In genomic region chr10:59362184-59362966, GRCh38 we compare ENCODE assay signal across 8 cellular contexts. TPM values are rescaled to one million over a fixed set of nuclear protein-coding genes. Genes with fewer than 3 reads are reported as not detected.
A peak's percentile ranks its signal among the peaks of the same experiment; 100 is the strongest.
DNase-seq lines count a peak whose midpoint lies in the region; ATAC-seq and TF ChIP-seq lines count a peak whose summit lies in the region.

Gene FAM13C, minus strand, starts transcription at chr10:59362549. Its CDS starts 89 bp downstream, at chr10:59362460.

- H3K27ac ChIP-seq in breast epithelium, result peak within 1 kb of the TSS; percentile 77 to 84

- no peak for TF ChIP-seq POLR2A in breast epithelium (IDR thresholded peaks at IDR 0.05)

- no peak for TF ChIP-seq CTCF in breast epithelium (IDR thresholded peaks at IDR 0.05)

- no peaks in the 10 kb centered on the region for H3K4me1 ChIP-seq in breast epithelium

- ATAC-seq in HG02798 (IDR thresholded peaks at IDR 0.05; ENCODE audit: poor library complexity, unreplicated experiment), result peak; percentile 69
- no peak for ATAC-seq in GM18873 (IDR thresholded peaks at IDR 0.05; ENCODE audit: low FRiP score, unreplicated experiment)

- no peaks in the 10 kb centered on the region for H3K36me3 ChIP-seq in breast epithelium

- no peaks in the 10 kb centered on the region for H3K9me3 ChIP-seq in breast epithelium

- H3K4me3 ChIP-seq in breast epithelium (peak within 1 kb of the TSS; percentile 60 to 75 (median 62)), skeletal muscle cell (ENCODE audit: low read depth, low read length) (peak within 1 kb of the TSS; percentile 55)

- intact Hi-C loops in breast epithelium (cut with DNase I; ENCODE audit: low total_unique reads), result no loop called here

- H3K27me3 ChIP-seq in breast epithelium, result no peaks in the 10 kb centered on the region

- peak; percentile 29 for DNase-seq in DMS 273 treated with DMSO at 0.1 percent for 48 hours (lab: John Stamatoyannopoulos, UW)
- DNase-seq in NCI-H82 (lab: John Stamatoyannopoulos, UW), result peak; percentile 77
- DNase-seq in breast epithelium (ENCODE audit: low spot score in 2 of 2), result peak; percentile 49 to 68
- peak; percentile 64 for DNase-seq in iPS-NIHi11 (ENCODE audit: low spot score)
- DNase-seq in skeletal muscle cell (ENCODE audit: low read depth), result no peak
- no peak for DNase-seq in activated effector memory CD4-positive, alpha-beta T cell treated with anti-CD3 and anti-CD28 coated beads, Interleukin-2, amount 50 U/mL, for 16 hours

RNA-seq across cellular contexts. Expression of gene FAM13C, which starts in this region (rescaled TPM):
- 10 to 100 TPM in 2 of 3 donors, 1 to 10 TPM in 1; 6.9 to 17.8 (median 13.9) TPM for total RNA-seq in breast epithelium

Comparison
In these comparisons a context has a peak if more than half of its experiments do, and no peak if none do; other contexts are left out.
1. DNase-seq: peak in DMS 273 treated with DMSO at 0.1 percent for 48 hours (single experiment), NCI-H82 (single experiment), breast epithelium (2 of 2) and iPS-NIHi11 (single experiment); none in skeletal muscle cell (single experiment) and activated effector memory CD4-positive, alpha-beta T cell treated with anti-CD3 and anti-CD28 coated beads, Interleukin-2, amount 50 U/mL, for 16 hours (single experiment).